In the genomic region with DNA sequence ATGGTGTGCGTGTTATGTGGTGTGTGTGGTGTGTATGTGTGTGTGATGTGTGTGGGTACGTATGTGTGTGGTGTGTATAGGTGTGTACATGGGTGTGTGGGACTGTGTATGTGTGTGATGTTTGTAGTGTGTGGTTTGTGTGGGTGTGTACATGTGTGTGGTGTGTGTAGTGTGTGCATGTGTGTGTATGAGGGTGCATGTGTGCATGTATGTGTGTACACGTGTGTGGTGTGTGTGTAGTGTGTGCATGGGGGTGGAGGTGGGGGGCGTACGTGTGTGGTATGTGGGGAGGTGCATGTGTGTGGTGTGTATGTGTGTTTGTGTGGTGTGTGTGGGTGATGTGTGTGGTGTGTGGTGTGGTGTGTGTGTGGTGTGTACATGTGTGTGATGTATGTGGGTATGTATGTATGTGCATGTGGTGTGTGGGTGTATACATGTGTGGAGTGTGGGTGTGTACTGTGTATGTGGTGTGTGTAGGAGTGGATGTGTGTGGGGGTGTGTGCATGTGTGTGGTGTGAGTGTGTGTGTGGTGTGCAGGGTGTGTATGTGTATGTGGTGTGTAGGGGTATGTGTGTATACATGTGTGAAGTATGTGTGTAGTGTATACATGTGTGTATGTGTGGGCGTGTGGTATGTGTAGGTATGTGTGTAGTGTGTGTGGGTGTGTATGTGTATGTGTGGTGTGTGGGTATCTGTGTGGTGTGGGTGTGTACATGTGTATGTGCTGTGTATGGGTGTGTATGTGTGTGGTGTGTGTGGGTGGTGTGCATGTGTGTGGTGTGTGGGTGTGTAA, we compare ENCODE assay signal across 21 cellular contexts.
DNase-seq lines count a peak whose midpoint lies in the region; ATAC-seq, FAIRE-seq and TF ChIP-seq lines count a peak whose summit lies in the region.
"Had no signal": no experiment of that assay in that cellular context is flagged by ENCODE, and none has a peak within 500 bp of the region (broad histone marks: within the 10 kb centered on the region; RNA-seq: fewer than 3 reads in every experiment).

No MANE protein-coding gene starts in this region.

- H3K4me2 ChIP-seq in HepG2 (ENCODE audit: low read depth, low read length): no peak overlapping the region

- TF ChIP-seq POLR2A in HepG2 (IDR thresholded peaks at IDR 0.05; ENCODE audit: insufficient read depth in 1 of 2, low read depth in 2 of 2, low read length in 2 of 2): no peak
- TF ChIP-seq POLR2A in right lobe of liver (IDR thresholded peaks at IDR 0.05): no peak

- intact Hi-C loops in HepG2 (cut with micrococcal nuclease; ENCODE audit: unreplicated experiment) (no loop called here), right lobe of liver (cut with DNase I) (no loop called here)
- intact Hi-C loops in activated CD4-positive, alpha-beta T cell treated with anti-CD3 and anti-CD28 coated beads for 36 hours (cut with DNase I, micrococcal nuclease): no loop called here

- no peaks in the 10 kb centered on the region for H3K9me3 ChIP-seq in HepG2 (ENCODE audit: low read length)
- no peaks in the 10 kb centered on the region for H3K9me3 ChIP-seq in right lobe of liver
- H3K9me3 ChIP-seq in SK-N-MC (ENCODE audit: low read depth, low read length): no peaks in the 10 kb centered on the region

- BruUV-seq in HepG2 (replicated peaks; lab: Mats Ljungman, UMichigan): no TSS peak

- H3K4me1 ChIP-seq in HepG2 (ENCODE audit: insufficient read depth, low read length) (peaks cover 7% of the 10 kb centered on the region; the same call in 1 of the 2 replicates), right lobe of liver (no peaks in the 10 kb centered on the region)

- no peaks in the 10 kb centered on the region for H4K20me1 ChIP-seq in HepG2 (ENCODE audit: insufficient read depth, low read length)

- H3K27ac ChIP-seq in HepG2 (ENCODE audit: extremely low read length, insufficient read depth, low read length) (no peak overlapping the region), right lobe of liver (no peak overlapping the region), SK-N-MC (0 out of 2 replicates have a peak overlapping the region, but pooled peaks have one; percentile 31)

- no peak for ATAC-seq in HepG2
- no peak for ATAC-seq in right lobe of liver
- no peak for ATAC-seq in activated CD4-positive, alpha-beta T cell treated with anti-CD3 and anti-CD28 coated beads for 36 hours

- FAIRE-seq in HepG2 (lab: Jason Lieb, UNC): no peak
- FAIRE-seq: G401.6 had no signal

- 59% methylated on average over 6 of the region's 6 CpGs for WGBS in HepG2 (ENCODE audit: low lambda C conversion rate)
- 81% methylated on average over 6 of the region's 6 CpGs for WGBS in right lobe of liver (ENCODE audit: insufficient coverage, low coverage, low lambda C conversion rate, missing lambda C conversion rate)

- no peak for TF ChIP-seq RAD21 in HepG2 (CRISPR knock-in tag; IDR thresholded peaks at IDR 0.05)

- H3K4me3 ChIP-seq in HepG2 (replicated peaks in 1 of 3; ENCODE audit: insufficient read depth in 1 of 3, low read depth in 2 of 3, low read length in 3 of 3) (no peak overlapping the region), right lobe of liver (no peak overlapping the region), SK-N-MC (no peak overlapping the region)

- CTCF ChIA-PET in HepG2 (lab: Yijun Ruan, JAX; ENCODE audit: low intra/inter-chr PET ratio, low total read pairs): no interaction called here
- CTCF ChIA-PET in activated CD4-positive, alpha-beta T cell treated with anti-CD3 and anti-CD28 coated beads for 36 hours (lab: Charles Lee): no interaction called here

- H3K9ac ChIP-seq in HepG2 (ENCODE audit: insufficient read depth, low read depth, low read length): no peak overlapping the region
- H3K9ac ChIP-seq in SK-N-MC (ENCODE audit: insufficient read length): no peak overlapping the region

- H3K4me1 Mint-ChIP-seq in activated CD4-positive, alpha-beta T cell treated with anti-CD3 and anti-CD28 coated beads for 36 hours: no peaks in the 10 kb centered on the region
- no peaks in the 10 kb centered on the region for H3K4me1 Mint-ChIP-seq in activated naive CD8-positive, alpha-beta T cell treated with anti-CD3 and anti-CD28 coated beads for 36 hours

- H2AFZ ChIP-seq in HepG2 (ENCODE audit: low read length): no peak overlapping the region

- POLR2A ChIA-PET in HepG2 (lab: Yijun Ruan, JAX): no interaction called here
- POLR2A ChIA-PET in activated CD4-positive, alpha-beta T cell treated with anti-CD3 and anti-CD28 coated beads for 36 hours (lab: Charles Lee): no interaction called here

- no peak for TF ChIP-seq CTCF in HepG2 (CRISPR knock-in tag; IDR thresholded peaks at IDR 0.05)
- no peak for TF ChIP-seq CTCF in right lobe of liver (IDR thresholded peaks at IDR 0.05)

- in situ Hi-C loops in HepG2 (cut with HindIII; ENCODE audit: extremely low pct_ligation_motif_present, low pct_unique_long_range_greater_than_20kb): no loop called here

- no peak for DNase-seq in HepG2 (ENCODE audit: low spot score)
- DNase-seq in right lobe of liver: no peak
- DNase-seq in SK-N-MC (ENCODE audit: low read depth, low spot score): no peak
- DNase-seq in mesenteric fat pad (ENCODE audit: low spot score): peak; percentile 12
- no peak for DNase-seq in SHP77 (lab: John Stamatoyannopoulos, UW)
- DNase-seq in activated CD4-positive, alpha-beta T cell treated with anti-CD3 and anti-CD28 coated beads for 36 hours: no peak
- no peak for DNase-seq in anterior cingulate cortex (lab: John Stamatoyannopoulos, UW)
- DNase-seq in activated naive CD8-positive, alpha-beta T cell treated with anti-CD3 and anti-CD28 coated beads for 36 hours: no peak
- DNase-seq: CD4-positive, alpha-beta T cell; KG1; MM.1S; NCI-H1048; NCI-H1417; NCI-H1694; NCI-H2029 treated with DMSO at 0.1 percent for 48 hours; NCI-H2227 treated with DMSO at 0.1 percent for 48 hours; NCI-H510A; NCI-H69; Right ventricle myocardium superior; RPMI8226 had no signal

- no peaks in the 10 kb centered on the region for H3K79me2 ChIP-seq in HepG2 (ENCODE audit: insufficient read depth, low read length)

- TF ChIP-seq EP300 in HepG2 (IDR thresholded peaks at IDR 0.05; ENCODE audit: low read depth in 2 of 2, low read length in 2 of 2): no peak
- no peak for TF ChIP-seq EP300 in HepG2 (CRISPR knock-in tag; IDR thresholded peaks at IDR 0.05; ENCODE audit: borderline replicate concordance)

- H3K9me3 Mint-ChIP-seq in activated CD4-positive, alpha-beta T cell treated with anti-CD3 and anti-CD28 coated beads for 36 hours (ENCODE audit: low read depth): no peaks in the 10 kb centered on the region
- H3K9me3 Mint-ChIP-seq in activated naive CD8-positive, alpha-beta T cell treated with anti-CD3 and anti-CD28 coated beads for 36 hours: no peaks in the 10 kb centered on the region
- H3K9me3 Mint-ChIP-seq: CD4-positive, alpha-beta T cell had no signal

- H3K27me3 ChIP-seq in HepG2 (ENCODE audit: control insufficient read depth in 1 of 2, insufficient read depth in 2 of 2, low read length in 2 of 2) (peaks cover 2 to 53% of the 10 kb centered on the region in 2 experiments; a peak in 3 of 5 replicates), right lobe of liver (no peaks in the 10 kb centered on the region)

- H3K36me3 Mint-ChIP-seq in activated CD4-positive, alpha-beta T cell treated with anti-CD3 and anti-CD28 coated beads for 36 hours (ENCODE audit: low read depth): no peaks in the 10 kb centered on the region
- no peaks in the 10 kb centered on the region for H3K36me3 Mint-ChIP-seq in activated naive CD8-positive, alpha-beta T cell treated with anti-CD3 and anti-CD28 coated beads for 36 hours

- no peak overlapping the region for H3K4me3 Mint-ChIP-seq in activated CD4-positive, alpha-beta T cell treated with anti-CD3 and anti-CD28 coated beads for 36 hours
- H3K4me3 Mint-ChIP-seq in activated naive CD8-positive, alpha-beta T cell treated with anti-CD3 and anti-CD28 coated beads for 36 hours: no peak overlapping the region
- H3K4me3 Mint-ChIP-seq: CD4-positive, alpha-beta T cell had no signal

- H3K27ac Mint-ChIP-seq in activated CD4-positive, alpha-beta T cell treated with anti-CD3 and anti-CD28 coated beads for 36 hours: no peak overlapping the region
- no peak overlapping the region for H3K27ac Mint-ChIP-seq in activated naive CD8-positive, alpha-beta T cell treated with anti-CD3 and anti-CD28 coated beads for 36 hours
- H3K27ac Mint-ChIP-seq: CD4-positive, alpha-beta T cell had no signal

- peaks cover 12% of the 10 kb centered on the region for H3K27me3 Mint-ChIP-seq in activated CD4-positive, alpha-beta T cell treated with anti-CD3 and anti-CD28 coated beads for 36 hours
- H3K27me3 Mint-ChIP-seq in activated naive CD8-positive, alpha-beta T cell treated with anti-CD3 and anti-CD28 coated beads for 36 hours: peaks cover 4% of the 10 kb centered on the region

- no peaks in the 10 kb centered on the region for H3K36me3 ChIP-seq in HepG2 (replicated peaks in 1 of 2; ENCODE audit: control insufficient read depth in 1 of 2, insufficient read depth in 2 of 2, low read length in 2 of 2)
- no peaks in the 10 kb centered on the region for H3K36me3 ChIP-seq in right lobe of liver
- no peaks in the 10 kb centered on the region for H3K36me3 ChIP-seq in SK-N-MC (ENCODE audit: insufficient read depth, low read length)

TF ChIP-seq in HepG2, 621 proteins besides CTCF, POLR2A, EP300 and RAD21 (continues in another document):
- 0 out of 2 replicates have a peak, but pooled peaks have one; percentile 43 for TF ChIP-seq PLRG1 (conservative IDR thresholded peaks at IDR 0.05)
- TF ChIP-seq ZNF747 (CRISPR knock-in tag; IDR thresholded peaks at IDR 0.05; ENCODE audit: borderline replicate concordance): no peak
- TF ChIP-seq, protein P1, sequence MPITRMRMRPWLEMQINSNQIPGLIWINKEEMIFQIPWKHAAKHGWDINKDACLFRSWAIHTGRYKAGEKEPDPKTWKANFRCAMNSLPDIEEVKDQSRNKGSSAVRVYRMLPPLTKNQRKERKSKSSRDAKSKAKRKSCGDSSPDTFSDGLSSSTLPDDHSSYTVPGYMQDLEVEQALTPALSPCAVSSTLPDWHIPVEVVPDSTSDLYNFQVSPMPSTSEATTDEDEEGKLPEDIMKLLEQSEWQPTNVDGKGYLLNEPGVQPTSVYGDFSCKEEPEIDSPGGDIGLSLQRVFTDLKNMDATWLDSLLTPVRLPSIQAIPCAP (CRISPR knock-in tag; IDR thresholded peaks at IDR 0.05; ENCODE audit: low read depth): no peak
- no peak for TF ChIP-seq MBD4 (IDR thresholded peaks at IDR 0.05; ENCODE audit: borderline replicate concordance, low read length)
- TF ChIP-seq, protein P2, sequence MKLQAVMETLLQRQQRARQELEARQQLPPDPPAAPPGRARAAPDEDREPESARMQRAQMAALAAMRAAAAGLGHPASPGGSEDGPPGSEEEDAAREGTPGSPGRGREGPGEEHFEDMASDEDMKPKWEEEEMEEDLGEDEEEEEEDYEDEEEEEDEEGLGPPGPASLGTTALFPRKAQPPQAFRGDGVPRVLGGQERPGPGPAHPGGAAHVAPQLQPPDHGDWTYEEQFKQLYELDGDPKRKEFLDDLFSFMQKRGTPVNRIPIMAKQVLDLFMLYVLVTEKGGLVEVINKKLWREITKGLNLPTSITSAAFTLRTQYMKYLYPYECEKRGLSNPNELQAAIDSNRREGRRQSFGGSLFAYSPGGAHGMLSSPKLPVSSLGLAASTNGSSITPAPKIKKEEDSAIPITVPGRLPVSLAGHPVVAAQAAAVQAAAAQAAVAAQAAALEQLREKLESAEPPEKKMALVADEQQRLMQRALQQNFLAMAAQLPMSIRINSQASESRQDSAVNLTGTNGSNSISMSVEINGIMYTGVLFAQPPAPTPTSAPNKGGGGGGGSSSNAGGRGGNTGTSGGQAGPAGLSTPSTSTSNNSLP (IDR thresholded peaks at IDR 0.05; ENCODE audit: low read depth, low read length): no peak
